Comparison of ENCODE assay signal across 21 cellular contexts in the genomic region with DNA sequence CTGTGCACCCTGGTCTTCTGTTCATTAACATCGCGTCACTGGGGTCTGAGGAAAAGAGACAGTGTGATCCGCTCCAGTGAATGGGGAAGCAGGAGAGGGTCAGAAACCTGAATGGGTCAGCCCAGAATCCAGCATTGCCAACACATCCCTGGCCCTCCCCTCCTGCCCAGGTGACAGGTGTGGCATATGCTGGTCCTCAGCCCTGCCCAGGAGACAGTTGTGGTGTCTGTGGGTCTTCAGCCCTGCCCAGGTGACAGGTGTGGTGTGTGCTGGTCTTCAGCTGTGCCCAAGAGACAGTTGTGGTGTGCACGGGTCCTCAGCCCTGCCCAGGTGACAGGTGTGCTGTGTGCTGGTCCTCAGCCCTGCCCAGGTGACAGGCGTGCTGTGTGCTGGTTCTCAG. TPM values are rescaled to one million over a fixed set of nuclear protein-coding genes. Genes with fewer than 3 reads are reported as not detected.
DNase-seq lines count a peak whose midpoint lies in the region; TF ChIP-seq lines count a peak whose summit lies in the region.
"Had no signal": no experiment of that assay in that cellular context is flagged by ENCODE, and none has a peak within 500 bp of the region (broad histone marks: within the 10 kb centered on the region; RNA-seq: fewer than 3 reads in every experiment).

No MANE protein-coding gene starts in this region.

- H3K4me2 ChIP-seq in GM23248 (ENCODE audit: unreplicated experiment): no peak overlapping the region
- H3K4me2 ChIP-seq: GM23338 had no signal

- intact Hi-C loops in posterior vena cava (cut with DNase I): loop anchor here in 1 of 2 donors (2.0 kb wide), 1 partner anchor 38 kb away; no protein-coding TSS in a partner anchor
- intact Hi-C loops in esophagus muscularis mucosa (cut with DNase I): no loop called here

- TF ChIP-seq CTCF in esophagus muscularis mucosa (IDR thresholded peaks at IDR 0.05): no peak
- TF ChIP-seq CTCF in tibial nerve (IDR thresholded peaks at IDR 0.05): no peak

- TF ChIP-seq EP300 in esophagus muscularis mucosa (IDR thresholded peaks at IDR 0.05): no peak
- no peak for TF ChIP-seq EP300 in tibial nerve (IDR thresholded peaks at IDR 0.05)

- H3K9me2 ChIP-seq in GM23248 (ENCODE audit: insufficient read depth): no peaks in the 10 kb centered on the region

- H3K27ac ChIP-seq in GM23248 (no peak overlapping the region), esophagus muscularis mucosa (replicated peaks in 1 of 4) (no peak overlapping the region), tibial nerve (no peak overlapping the region)
- H3K27ac ChIP-seq: dorsolateral prefrontal cortex, pancreas, right lobe of liver, SJSA1 had no signal

- TF ChIP-seq POLR2A in esophagus muscularis mucosa (IDR thresholded peaks at IDR 0.05; ENCODE audit: low read depth): no peak
- no peak for TF ChIP-seq POLR2A in tibial nerve (IDR thresholded peaks at IDR 0.05)

- H3K27me3 ChIP-seq in GM23248 (replicated peaks; ENCODE audit: insufficient read depth) (no peaks in the 10 kb centered on the region), esophagus muscularis mucosa (no peaks in the 10 kb centered on the region), tibial nerve (no peaks in the 10 kb centered on the region)
- H3K27me3 ChIP-seq: dorsolateral prefrontal cortex, pancreas, right lobe of liver, SJSA1 had no signal

- H2AFZ ChIP-seq in GM23248: no peak overlapping the region
- H2AFZ ChIP-seq: GM23338 had no signal

- DNase-seq in EH (ENCODE audit: low read depth): peak; percentile 13
- DNase-seq in GM23248: peak; percentile 25
- DNase-seq in ecto neural progenitor cell (ENCODE audit: low spot score): peak; percentile 29
- DNase-seq in posterior vena cava (ENCODE audit: low spot score): peak; percentile 36
- no peak for DNase-seq in esophagus muscularis mucosa (ENCODE audit: extremely low spot score)
- DNase-seq in tibial nerve (ENCODE audit: low spot score in 2 of 2): no peak
- DNase-seq in T-helper 9 cell: no peak
- DNase-seq: activated CD4-positive, CD25-positive, alpha-beta regulatory T cell; activated CD8-positive, alpha-beta T cell treated with anti-CD3 and anti-CD28 coated beads for 36 hours; DMS153; hypothalamus; KBM-7; MV-4-11; naive B cell; NCI-H187 treated with DMSO at 0.1 percent for 48 hours had no signal

- peaks cover 13% of the 10 kb centered on the region for H3F3A ChIP-seq in GM23248 (ENCODE audit: insufficient read depth)

- H3K4me3 ChIP-seq in GM23248 (no peak overlapping the region), esophagus muscularis mucosa (no peak overlapping the region), tibial nerve (no peak overlapping the region)
- H3K4me3 ChIP-seq: dorsolateral prefrontal cortex, GM12878, GM23338, pancreas, right lobe of liver, SJSA1 had no signal

- H3K9me3 ChIP-seq in GM23248 (ENCODE audit: low read depth) (no peaks in the 10 kb centered on the region), esophagus muscularis mucosa (no peaks in the 10 kb centered on the region), tibial nerve (no peaks in the 10 kb centered on the region)
- H3K9me3 ChIP-seq: pancreas, right lobe of liver had no signal

- in situ Hi-C loops in GM23248 (cut with MboI): no loop called here

- 96 to 100% methylated on average over 5 of the region's 5 CpGs for WGBS in GM23248 (ENCODE audit: low coverage in 1 of 2, low lambda C conversion rate in 2 of 2, missing lambda C conversion rate in 2 of 2), 2 experiments
- WGBS in esophagus muscularis mucosa: 100% methylated on average over 4 of the region's 5 CpGs
- WGBS in tibial nerve, 2 donors: 98 to 100% methylated on average over 4 to 5 of the region's 5 CpGs

- peaks cover 9% of the 10 kb centered on the region for H4K20me1 ChIP-seq in GM23248 (ENCODE audit: insufficient read depth)

- H3K4me1 ChIP-seq in GM23248 (ENCODE audit: insufficient read depth) (no peaks in the 10 kb centered on the region), esophagus muscularis mucosa (peaks cover 0 to 14% (median 4%) of the 10 kb centered on the region in 4 donors), tibial nerve (no peaks in the 10 kb centered on the region)
- H3K4me1 ChIP-seq: pancreas, right lobe of liver, SJSA1 had no signal

- H3K36me3 ChIP-seq in GM23248 (ENCODE audit: low read depth) (0 out of 2 replicates have a peak, but pooled peaks cover 8% of the 10 kb centered on the region), esophagus muscularis mucosa (peaks cover 0 to 48% (median 12%) of the 10 kb centered on the region in 4 donors), tibial nerve (peaks cover 0 to 30% (median 0%) of the 10 kb centered on the region in 3 donors)
- H3K36me3 ChIP-seq: pancreas had no signal

- peaks cover 89% of the 10 kb centered on the region for H3K79me2 ChIP-seq in GM23248 (ENCODE audit: insufficient read depth)

- no peak overlapping the region for H3K9ac ChIP-seq in GM23248

RNA-seq across cellular contexts. Expression of gene TFDP1, which starts 8.0 kb away (rescaled TPM):
- 59.6 and 74.8 TPM in 2 replicates for total RNA-seq in GM23248 (2014; rRNA removed; shearing (Covaris generic))
- polyA plus RNA-seq in GM23248 (2016; fragmentation: Nextera tagmentation; extraction: Ambion mirVana): 122 and 127 TPM in 2 replicates
- total RNA-seq in posterior vena cava (10 to 100 TPM; 36.6 to 40.3 TPM), esophagus muscularis mucosa (10 to 100 TPM; 30.7 to 42.2 (median 32.1) TPM), tibial nerve (10 to 100 TPM; 19.2 to 45.3 (median 34.1) TPM)

Comparison
In these comparisons a context has a peak if more than half of its experiments do, and no peak if none do; other contexts are left out.
1. DNase-seq: peak in EH (single experiment), GM23248 (single experiment), ecto neural progenitor cell (single experiment) and posterior vena cava (single experiment); none in esophagus muscularis mucosa (single experiment), tibial nerve (0 of 2) and T-helper 9 cell (single experiment).